ENCODE assay signal across 1 cellular context in the genomic region with DNA sequence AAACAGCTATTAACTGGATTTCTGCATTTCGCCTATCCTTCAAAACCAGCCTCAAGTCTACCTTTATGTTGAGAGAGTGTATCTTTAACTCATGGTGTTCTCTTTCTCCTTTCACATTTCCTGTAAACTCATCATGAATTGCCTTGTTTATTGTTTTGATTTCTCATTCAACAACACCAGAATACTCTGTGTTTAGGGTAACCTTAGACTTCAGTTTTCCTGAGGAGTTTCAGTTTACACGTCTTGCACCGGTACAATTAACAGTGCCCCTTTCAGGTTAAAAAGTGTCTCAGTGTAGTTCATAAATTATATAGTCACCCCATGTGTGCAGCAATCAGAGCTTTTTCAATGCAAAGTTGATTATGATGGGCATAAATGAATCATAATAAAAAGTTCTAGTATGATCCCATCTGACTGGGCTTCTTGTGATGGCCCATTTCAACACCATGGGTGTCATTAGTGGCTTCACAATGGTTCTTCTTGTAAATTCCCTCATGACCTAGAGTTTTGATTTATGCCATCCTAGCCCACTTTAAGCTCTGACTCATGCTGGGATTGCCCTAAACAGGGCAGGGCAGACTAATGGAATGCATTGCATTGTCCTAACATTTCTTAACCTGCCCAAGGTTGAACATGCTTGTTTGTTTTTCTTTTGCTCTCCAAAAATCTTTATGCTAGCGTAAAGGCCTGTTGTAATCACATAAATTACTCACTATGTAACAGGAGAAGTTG.
TF ChIP-seq lines count a peak whose summit lies in the region.

No MANE protein-coding gene starts in this region.

TF ChIP-seq in HEK293, 187 proteins besides CTCF, POLR2A, EP300 and RAD21 (continued from another document):
- TF ChIP-seq BCL6B (tag by site-specific recombination; IDR thresholded peaks at IDR 0.05) (peak; percentile 87), ZNF148 (tag by site-specific recombination; IDR thresholded peaks at IDR 0.05; ENCODE audit: borderline replicate concordance) (no peak), EGR2 (tag by site-specific recombination; IDR thresholded peaks at IDR 0.05; ENCODE audit: low read depth) (no peak), ZNF133 (tag by site-specific recombination; IDR thresholded peaks at IDR 0.05) (no peak), ELK4 (IDR thresholded peaks at IDR 0.05; ENCODE audit: borderline replicate concordance, low read depth, low read length) (no peak), ZSCAN23 (tag by site-specific recombination; IDR thresholded peaks at IDR 0.05) (no peak), ZNF621 (tag by site-specific recombination; IDR thresholded peaks at IDR 0.05) (0 out of 2 replicates have a peak, but pooled peaks have one; percentile 61), ZNF394 (tag by site-specific recombination; IDR thresholded peaks at IDR 0.05; ENCODE audit: borderline replicate concordance) (0 out of 2 replicates have a peak, but pooled peaks have one; percentile 16), SP2 (tag by site-specific recombination; IDR thresholded peaks at IDR 0.05) (0 out of 2 replicates have a peak, but pooled peaks have one; percentile 14), ZEB2 (tag by site-specific recombination; IDR thresholded peaks at IDR 0.05) (peak; percentile 28; the same call in 1 of the 2 replicates), GFI1B (tag by site-specific recombination; IDR thresholded peaks at IDR 0.05) (0 out of 2 replicates have a peak, but pooled peaks have one; percentile 28), ZNF16 (tag by site-specific recombination; IDR thresholded peaks at IDR 0.05; ENCODE audit: low read depth) (no peak), ZNF211 (tag by site-specific recombination; IDR thresholded peaks at IDR 0.05; ENCODE audit: low read depth) (no peak), ZXDB (tag by site-specific recombination; IDR thresholded peaks at IDR 0.05) (0 out of 2 replicates have a peak, but pooled peaks have one; percentile 16), ZNF10 (tag by site-specific recombination; IDR thresholded peaks at IDR 0.05) (no peak), HOXD13 (CRISPR knock-in tag; IDR thresholded peaks at IDR 0.05; ENCODE audit: borderline replicate concordance) (0 out of 2 replicates have a peak, but pooled peaks have one; percentile 74), ZNF654 (tag by site-specific recombination; IDR thresholded peaks at IDR 0.05; ENCODE audit: low read depth) (no peak), ZNF701 (tag by site-specific recombination; IDR thresholded peaks at IDR 0.05) (no peak), ZNF514 (tag by site-specific recombination; IDR thresholded peaks at IDR 0.05) (no peak), SP3 (tag by site-specific recombination; IDR thresholded peaks at IDR 0.05) (peak; percentile 25; the same call in 1 of the 2 replicates), ZNF843 (tag by site-specific recombination; IDR thresholded peaks at IDR 0.05) (peak; percentile 64; the same call in 1 of the 2 replicates), ZNF140 (tag by site-specific recombination; IDR thresholded peaks at IDR 0.05) (no peak), INSM2 (tag by site-specific recombination; IDR thresholded peaks at IDR 0.05) (peak; percentile 82), ZNF600 (tag by site-specific recombination; IDR thresholded peaks at IDR 0.05) (0 out of 2 replicates have a peak, but pooled peaks have one; percentile 15), ZBTB20 (tag by site-specific recombination; IDR thresholded peaks at IDR 0.05) (no peak), ZNF366 (tag by site-specific recombination; conservative IDR thresholded peaks at IDR 0.05) (peak; percentile 86), ZNF629 (tag by site-specific recombination; IDR thresholded peaks at IDR 0.05) (peak; percentile 51), HOXA7 (CRISPR knock-in tag; IDR thresholded peaks at IDR 0.05; ENCODE audit: borderline replicate concordance) (no peak), ZNF121 (tag by site-specific recombination; IDR thresholded peaks at IDR 0.05) (no peak), WT1 (tag by site-specific recombination; IDR thresholded peaks at IDR 0.05) (peak; percentile 54; the same call in 1 of the 2 replicates), PRDM6 (tag by site-specific recombination; IDR thresholded peaks at IDR 0.05) (peak; percentile 68), OSR2 (tag by site-specific recombination; IDR thresholded peaks at IDR 0.05) (0 out of 2 replicates have a peak, but pooled peaks have one; percentile 7), ZNF623 (tag by site-specific recombination; IDR thresholded peaks at IDR 0.05) (no peak), GLIS1 (tag by site-specific recombination; IDR thresholded peaks at IDR 0.05) (0 out of 2 replicates have a peak, but pooled peaks have one; percentile 17), IKZF3 (tag by site-specific recombination; IDR thresholded peaks at IDR 0.05) (peak; percentile 16; the same call in 1 of the 2 replicates), MEIS1 (CRISPR knock-in tag; IDR thresholded peaks at IDR 0.05; ENCODE audit: borderline replicate concordance) (peak; percentile 90)
- TF ChIP-seq, protein P1, sequence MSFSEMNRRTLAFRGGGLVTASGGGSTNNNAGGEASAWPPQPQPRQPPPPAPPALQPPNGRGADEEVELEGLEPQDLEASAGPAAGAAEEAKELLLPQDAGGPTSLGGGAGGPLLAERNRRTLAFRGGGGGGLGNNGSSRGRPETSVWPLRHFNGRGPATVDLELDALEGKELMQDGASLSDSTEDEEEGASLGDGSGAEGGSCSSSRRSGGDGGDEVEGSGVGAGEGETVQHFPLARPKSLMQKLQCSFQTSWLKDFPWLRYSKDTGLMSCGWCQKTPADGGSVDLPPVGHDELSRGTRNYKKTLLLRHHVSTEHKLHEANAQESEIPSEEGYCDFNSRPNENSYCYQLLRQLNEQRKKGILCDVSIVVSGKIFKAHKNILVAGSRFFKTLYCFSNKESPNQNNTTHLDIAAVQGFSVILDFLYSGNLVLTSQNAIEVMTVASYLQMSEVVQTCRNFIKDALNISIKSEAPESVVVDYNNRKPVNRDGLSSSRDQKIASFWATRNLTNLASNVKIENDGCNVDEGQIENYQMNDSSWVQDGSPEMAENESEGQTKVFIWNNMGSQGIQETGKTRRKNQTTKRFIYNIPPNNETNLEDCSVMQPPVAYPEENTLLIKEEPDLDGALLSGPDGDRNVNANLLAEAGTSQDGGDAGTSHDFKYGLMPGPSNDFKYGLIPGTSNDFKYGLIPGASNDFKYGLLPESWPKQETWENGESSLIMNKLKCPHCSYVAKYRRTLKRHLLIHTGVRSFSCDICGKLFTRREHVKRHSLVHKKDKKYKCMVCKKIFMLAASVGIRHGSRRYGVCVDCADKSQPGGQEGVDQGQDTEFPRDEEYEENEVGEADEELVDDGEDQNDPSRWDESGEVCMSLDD (tag by site-specific recombination; IDR thresholded peaks at IDR 0.05) = no peak
TF ChIP-seq in HEK293: peak in this region for 30.
